Comparison of ENCODE assay signal across 3 cellular contexts in genomic region chr5:167552356-167552755, GRCh38.
"Had no signal": no experiment of that assay in that cellular context is flagged by ENCODE, and none has a peak within 500 bp of the region (broad histone marks: within the 10 kb centered on the region; RNA-seq: fewer than 3 reads in every experiment).

No MANE protein-coding gene starts in this region.

- DNase-seq: GDM1, GF-D8 had no signal

- H3K4me3 ChIP-seq: GM12878 had no signal
